25 cellular contexts compared by ENCODE assay signal in genomic region chr15:28878209-28878608, GRCh38. TPM values are rescaled to one million over a fixed set of nuclear protein-coding genes. Genes with fewer than 3 reads are reported as not detected.
DNase-seq lines count a peak whose midpoint lies in the region; ATAC-seq, FAIRE-seq and TF ChIP-seq lines count a peak whose summit lies in the region.
"Had no signal": no experiment of that assay in that cellular context is flagged by ENCODE, and none has a peak within 500 bp of the region (broad histone marks: within the 10 kb centered on the region; RNA-seq: fewer than 3 reads in every experiment).

No MANE protein-coding gene starts in this region.

- H3K4me3 Mint-ChIP-seq in neural progenitor cell = no peak overlapping the region
- H3K4me3 Mint-ChIP-seq: CD14-positive monocyte; CD4-positive, alpha-beta T cell; CD8-positive, alpha-beta memory T cell; GM23338; H9 had no signal

- no peak for TF ChIP-seq EP300 in K562 (IDR thresholded peaks at IDR 0.05; ENCODE audit: low read length)
- TF ChIP-seq EP300 in upper lobe of left lung (IDR thresholded peaks at IDR 0.05) = no peak

- peaks cover 16% of the 10 kb centered on the region for H3K27me3 Mint-ChIP-seq in neural progenitor cell (ENCODE audit: insufficient read depth, low read depth)
- H3K27me3 Mint-ChIP-seq: CD4-positive, alpha-beta T cell had no signal

- TF ChIP-seq RAD21 in K562 (CRISPR knock-in tag; conservative IDR thresholded peaks at IDR 0.05 in 1 of 2, IDR thresholded peaks at IDR 0.05 in 1 of 2) = no peak

- H2AFZ ChIP-seq in K562 (ENCODE audit: low read depth, low read length) = peak overlapping the region; percentile 71
- H2AFZ ChIP-seq in neural progenitor cell (replicated peaks) = no peak overlapping the region
- H2AFZ ChIP-seq: GM23338 had no signal

- peaks cover 49% of the 10 kb centered on the region for H3K4me1 Mint-ChIP-seq in neural progenitor cell
- H3K4me1 Mint-ChIP-seq: CD14-positive monocyte had no signal

- no TSS peak for BruUV-seq in K562 (replicated peaks; lab: Mats Ljungman, UMichigan)

- H3K4me3 ChIP-seq in K562 (no peak overlapping the region), neural progenitor cell (no peak overlapping the region), upper lobe of left lung (no peak overlapping the region)
- H3K4me3 ChIP-seq: A549; BLaER1 treated with 17β-estradiol and CSF1 and Interleukin-3, amounts not matched to agents 10 nM and 100 nM; GM12878; GM23338 had no signal

- in situ Hi-C loops in K562 (cut with MboI) = no loop called here

- H3K27ac ChIP-seq in K562 (ENCODE audit: extremely low read depth, low read depth, low read length) (no peak overlapping the region), neural progenitor cell (no peak overlapping the region), upper lobe of left lung (no peak overlapping the region)
- H3K27ac ChIP-seq: A549; BLaER1 treated with 17β-estradiol and CSF1 and Interleukin-3, amounts not matched to agents 10 nM and 100 nM had no signal

- ATAC-seq in K562 = peak; percentile 23; the same call in 2 of the 3 replicates
- ATAC-seq in esophagus mucosa = peak; percentile 24
- no peak for ATAC-seq in upper lobe of left lung (ENCODE audit: low FRiP score in 2 of 2)
- ATAC-seq: A549, GM12878, GM23338, HCT116 had no signal

- FAIRE-seq in K562 (lab: Jason Lieb, UNC) = no peak
- FAIRE-seq: A549, GM12878 had no signal

- H3K27me3 ChIP-seq in K562 (ENCODE audit: control insufficient read depth in 2 of 2, insufficient read depth in 2 of 2, low read length in 2 of 2) (no peaks in the 10 kb centered on the region), neural progenitor cell (no peaks in the 10 kb centered on the region), upper lobe of left lung (no peaks in the 10 kb centered on the region)
- H3K27me3 ChIP-seq: BE2C; BLaER1 treated with 17β-estradiol and CSF1 and Interleukin-3, amounts not matched to agents 10 nM and 100 nM had no signal

- H3K9me3 Mint-ChIP-seq in neural progenitor cell = peaks cover 4% of the 10 kb centered on the region
- H3K9me3 Mint-ChIP-seq: CD4-positive, alpha-beta T cell; GM23338; H9 had no signal

- CTCF ChIA-PET in K562 (lab: Yijun Ruan, JAX; ENCODE audit: low intra/inter-chr PET ratio) = no interaction called here

- POLR2A ChIA-PET in K562 (lab: Yijun Ruan, JAX) = interaction anchor here (0.6 to 2.2 kb wide), 2 partner anchors 10 to 405 kb away, joined by 4 to 6 read pairs; no protein-coding TSS in a partner anchor

- TF ChIP-seq POLR2A in K562 (conservative IDR thresholded peaks at IDR 0.05) (no peak), upper lobe of left lung (IDR thresholded peaks at IDR 0.05) (no peak)

- H4K20me1 ChIP-seq in K562 (replicated peaks; ENCODE audit: control insufficient read depth, insufficient read depth, low read length) (no peaks in the 10 kb centered on the region), neural progenitor cell (ENCODE audit: low read depth) (peaks cover 5% of the 10 kb centered on the region)
- H4K20me1 ChIP-seq: BLaER1 treated with 17β-estradiol and CSF1 and Interleukin-3, amounts not matched to agents 10 nM and 100 nM had no signal

- H3K36me3 ChIP-seq in K562 (ENCODE audit: control insufficient read depth, insufficient read depth, low read length) (no peaks in the 10 kb centered on the region), neural progenitor cell (no peaks in the 10 kb centered on the region), upper lobe of left lung (no peaks in the 10 kb centered on the region)
- H3K36me3 ChIP-seq: BE2C; BLaER1 treated with 17β-estradiol and CSF1 and Interleukin-3, amounts not matched to agents 10 nM and 100 nM had no signal

- no peaks in the 10 kb centered on the region for H3K9me3 ChIP-seq in K562 (replicated peaks; ENCODE audit: control insufficient read depth, insufficient read depth, low read depth, low read length)
- no peaks in the 10 kb centered on the region for H3K9me3 ChIP-seq in neural progenitor cell (ENCODE audit: low read depth)
- H3K9me3 ChIP-seq in upper lobe of left lung = no peaks in the 10 kb centered on the region
- H3K9me3 ChIP-seq: A549; BE2C; BLaER1 treated with 17β-estradiol and CSF1 and Interleukin-3, amounts not matched to agents 10 nM and 100 nM had no signal

- no peak overlapping the region for H3K4me2 ChIP-seq in K562 (ENCODE audit: insufficient read depth, low read length)
- no peak overlapping the region for H3K4me2 ChIP-seq in neural progenitor cell
- H3K4me2 ChIP-seq: A549; BLaER1 treated with 17β-estradiol and CSF1 and Interleukin-3, amounts not matched to agents 10 nM and 100 nM; GM23338 had no signal

- no peaks in the 10 kb centered on the region for H3K9me1 ChIP-seq in K562 (ENCODE audit: control insufficient read depth, insufficient read depth, low read length)

- H3K4me1 ChIP-seq in K562 (replicated peaks in 1 of 2; ENCODE audit: control insufficient read depth in 2 of 2, insufficient read depth in 2 of 2, low read length in 2 of 2) = peaks cover 0 to 8% of the 10 kb centered on the region in 2 experiments; a peak in 1 of 5 replicates
- H3K4me1 ChIP-seq in neural progenitor cell = peaks cover 15% of the 10 kb centered on the region
- H3K4me1 ChIP-seq in upper lobe of left lung = no peaks in the 10 kb centered on the region
- H3K4me1 ChIP-seq: A549, BE2C had no signal

- no peaks in the 10 kb centered on the region for H3K79me2 ChIP-seq in K562 (ENCODE audit: control insufficient read depth, insufficient read depth, low read length)
- no peaks in the 10 kb centered on the region for H3K79me2 ChIP-seq in neural progenitor cell (ENCODE audit: low read depth)

- intact Hi-C loops in K562 (cut with micrococcal nuclease) = no loop called here

- H3K36me3 Mint-ChIP-seq in neural progenitor cell = peaks cover 2% of the 10 kb centered on the region
- H3K36me3 Mint-ChIP-seq: CD14-positive monocyte; CD8-positive, alpha-beta memory T cell had no signal

- DNase-seq in K562 (ENCODE audit: extremely low read depth in 1 of 4, low spot score in 3 of 4) (no peak), neural progenitor cell (ENCODE audit: low spot score) (no peak), upper lobe of left lung (peak; percentile 13 to 39), RKO (ENCODE audit: low spot score) (no peak), NCI-H1694 treated with DMSO at 0.1 percent for 48 hours (lab: John Stamatoyannopoulos, UW) (no peak), GM19238 (ENCODE audit: insufficient read length, low spot score) (no peak)
- DNase-seq: 8988T; ACHN; AML-193; BE2C; Calu3; CD4-positive, alpha-beta T cell; CD8-positive, alpha-beta memory T cell; DMS79; EL; GDM1; H9 had no signal

- H3K9ac ChIP-seq in K562 (ENCODE audit: insufficient read depth in 1 of 2, low read depth in 2 of 2, low read length in 2 of 2) = peak overlapping the region in 1 of 2 experiments; percentile 77; a peak in 2 of 4 replicates
- H3K9ac ChIP-seq in neural progenitor cell = no peak overlapping the region
- H3K9ac ChIP-seq: BLaER1 treated with 17β-estradiol and CSF1 and Interleukin-3, amounts not matched to agents 10 nM and 100 nM had no signal

- H3F3A ChIP-seq in neural progenitor cell (ENCODE audit: low read depth) = peaks cover 21% of the 10 kb centered on the region

- peak overlapping the region; percentile 40 for H3K27ac Mint-ChIP-seq in neural progenitor cell
- H3K27ac Mint-ChIP-seq: CD14-positive monocyte; CD4-positive, alpha-beta T cell; CD8-positive, alpha-beta memory T cell; GM23338; H9 had no signal

- WGBS in K562 (ENCODE audit: insufficient coverage, low coverage, missing lambda C conversion rate) = 54% methylated on average over 15 of the region's 15 CpGs
- 92 to 96% methylated on average over 10 to 15 of the region's 15 CpGs for WGBS in upper lobe of left lung, 2 donors

- TF ChIP-seq CTCF in K562 (IDR thresholded peaks at IDR 0.05 in 2 of 3, conservative IDR thresholded peaks at IDR 0.05 in 1 of 3; ENCODE audit: insufficient read depth in 2 of 3, low read depth in 1 of 3, low read length in 3 of 3) = no peak
- no peak for TF ChIP-seq CTCF in neural progenitor cell (IDR thresholded peaks at IDR 0.05)
- TF ChIP-seq CTCF in upper lobe of left lung (IDR thresholded peaks at IDR 0.05) = no peak

RNA-seq across cellular contexts. Expression of gene APBA2, which starts 7.6 kb away (rescaled TPM):
- total RNA-seq in K562 (2011; cell fraction: chromatin; rRNA removed; ENCODE audit: low replicate concordance) = 105 and 234 TPM in 2 replicates
- 91.2 and 97.2 TPM in 2 replicates for total RNA-seq in K562 (2011; cell fraction: nucleolus; rRNA removed)
- 85.9 and 89.9 TPM in 2 replicates for total RNA-seq in K562 (2011; cell fraction: nucleoplasm; rRNA removed)
- total RNA-seq in K562 (2014; rRNA removed) (40.9 and 46.5 TPM in 2 replicates), K562 (2014; rRNA removed; fragmentation: Illumina TruSeq; extraction: Trizol) (10.4 and 13.6 TPM in 2 replicates), K562 (2015; rRNA removed; fragmentation: Illumina TruSeq; extraction: Trizol) (25.2 and 26.2 TPM in 2 replicates), K562 (2021) (30.8 and 32.5 TPM in 2 replicates), esophagus mucosa (0.24 TPM), neural progenitor cell (ENCODE audit: low replicate concordance) (35.8 and 70.4 TPM in 2 replicates), upper lobe of left lung (1 to 10 TPM; 3.2 to 7.9 (median 6.0) TPM)
- polyA plus RNA-seq in K562 (2011; rRNA removed) (27.8 and 36.1 TPM in 2 replicates), K562 (2014; fragmentation: Illumina TruSeq; extraction: Trizol) (17.1 and 25.2 TPM in 2 replicates), K562 (2014; fragmentation: Nextera tagmentation; extraction: Ambion mirVana) (under 1 TPM; 0.24 to 0.35 TPM), K562 (2014; rRNA removed) (30.7 and 37.1 TPM in 2 replicates)
- polyA plus RNA-seq in K562 (2011; cell fraction: cytosol; rRNA removed) = 27.5 and 45.8 TPM in 2 replicates
- polyA plus RNA-seq in K562 (2011; cell fraction: nucleus; rRNA removed) = 70.5 and 109 TPM in 2 replicates
- 25.0 and 39.9 TPM in 2 replicates for polyA plus RNA-seq in K562 (2012)
- polyA minus RNA-seq in K562 (2011; rRNA and poly(A)+ RNA removed) = 21.7 and 35.1 TPM in 2 replicates
- polyA minus RNA-seq in K562 (2011; cell fraction: cytosol; rRNA and poly(A)+ RNA removed) = 28.8 and 31.9 TPM in 2 replicates
- 25.7 and 46.8 TPM in 2 replicates for polyA minus RNA-seq in K562 (2011; cell fraction: nucleus; rRNA and poly(A)+ RNA removed)
- total RNA-seq: Calu3 had no signal

RNA-seq across cellular contexts. Expression of gene GOLGA6L7, which starts 29.8 kb away (rescaled TPM):
- 0.67 and 2.1 TPM in 2 replicates for total RNA-seq in K562 (2011; cell fraction: chromatin; rRNA removed; ENCODE audit: low replicate concordance)
- total RNA-seq in K562 (2011; cell fraction: nucleolus; rRNA removed) = 0.39 TPM in 1 of 2 replicates, not detected in the other
- 1.3 and 1.9 TPM in 2 replicates for total RNA-seq in K562 (2011; cell fraction: nucleoplasm; rRNA removed)
- total RNA-seq in K562 (2014; rRNA removed) = not detected in 2 replicates
- not detected in 2 replicates for total RNA-seq in K562 (2014; rRNA removed; fragmentation: Illumina TruSeq; extraction: Trizol)
- not detected in 2 replicates for total RNA-seq in K562 (2015; rRNA removed; fragmentation: Illumina TruSeq; extraction: Trizol)
- 0.11 TPM in 1 of 2 replicates, not detected in the other for total RNA-seq in K562 (2021)
- polyA plus RNA-seq in K562 (2011; rRNA removed) = 0.11 and 0.42 TPM in 2 replicates
- polyA plus RNA-seq in K562 (2011; cell fraction: cytosol; rRNA removed) = 0.38 TPM in 1 of 2 replicates, not detected in the other
- 0.26 and 0.86 TPM in 2 replicates for polyA plus RNA-seq in K562 (2011; cell fraction: nucleus; rRNA removed)
- polyA plus RNA-seq in K562 (2012) = 0.40 and 0.44 TPM in 2 replicates
- polyA plus RNA-seq in K562 (2014; fragmentation: Illumina TruSeq; extraction: Trizol) = not detected in 2 replicates
- under 1 TPM in 1 of 2 experiments, not detected in 1; 0.14 TPM for polyA plus RNA-seq in K562 (2014; fragmentation: Nextera tagmentation; extraction: Ambion mirVana)
- not detected in 2 replicates for polyA plus RNA-seq in K562 (2014; rRNA removed)
- polyA minus RNA-seq in K562 (2011; rRNA and poly(A)+ RNA removed) = 0.28 and 0.51 TPM in 2 replicates
- polyA minus RNA-seq in K562 (2011; cell fraction: cytosol; rRNA and poly(A)+ RNA removed) = not detected in 2 replicates
- polyA minus RNA-seq in K562 (2011; cell fraction: nucleus; rRNA and poly(A)+ RNA removed) = 0.56 TPM in 1 of 2 replicates, not detected in the other
- not detected for total RNA-seq in esophagus mucosa
- total RNA-seq in neural progenitor cell (ENCODE audit: low replicate concordance) = not detected in 2 replicates
- total RNA-seq in upper lobe of left lung = not detected
- total RNA-seq: Calu3; CD4-positive, alpha-beta T cell; CD8-positive, alpha-beta memory T cell; GM12878; GM23338; H4; H9 had no signal
- polyA plus RNA-seq: A549; CD14-positive monocyte; CD8-positive, alpha-beta memory T cell; GM12878 had no signal

Comparison
In these comparisons a context has a peak if more than half of its experiments do, and no peak if none do; other contexts are left out.
1. ATAC-seq: peak in K562 (single experiment) and esophagus mucosa (single experiment); none in upper lobe of left lung (0 of 2).
2. DNase-seq: peak in upper lobe of left lung (2 of 2); none in K562 (0 of 4), neural progenitor cell (single experiment), RKO (single experiment), NCI-H1694 treated with DMSO at 0.1 percent for 48 hours (single experiment) and GM19238 (single experiment).